In the genomic region with DNA sequence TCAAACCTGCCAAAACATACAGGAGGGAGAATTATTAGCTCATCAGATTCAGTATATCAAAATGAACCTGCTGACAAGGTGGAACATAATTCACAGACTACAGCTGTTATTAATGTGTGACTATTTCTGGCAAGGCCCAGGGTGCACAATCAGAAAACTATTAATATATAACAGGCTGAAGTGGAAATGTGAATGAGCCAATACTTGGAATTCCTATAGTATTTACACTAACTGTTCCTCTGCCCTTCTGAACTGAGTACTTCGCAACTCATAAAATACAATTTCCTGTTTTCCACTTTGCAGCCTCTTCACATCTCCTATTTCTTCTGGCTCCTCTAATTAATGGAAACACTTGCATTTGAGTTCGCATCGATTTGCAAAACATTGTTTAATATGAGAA, we compare ENCODE assay signal across 15 cellular contexts.
A peak's percentile ranks its signal among the peaks of the same experiment; 100 is the strongest.
DNase-seq lines count a peak whose midpoint lies in the region; ATAC-seq and TF ChIP-seq lines count a peak whose summit lies in the region.
"Had no signal": no experiment of that assay in that cellular context is flagged by ENCODE, and none has a peak within 500 bp of the region (broad histone marks: within the 10 kb centered on the region; RNA-seq: fewer than 3 reads in every experiment).

No MANE protein-coding gene starts in this region.

- no peak for TF ChIP-seq EP300 in upper lobe of left lung (IDR thresholded peaks at IDR 0.05)

- H3K27me3 Mint-ChIP-seq in Caco-2 (ENCODE audit: insufficient read depth, unreplicated experiment): peaks cover 3% of the 10 kb centered on the region
- H3K27me3 Mint-ChIP-seq: CD4-positive, CD25-positive, alpha-beta regulatory T cell had no signal

- TF ChIP-seq CTCF in liver (IDR thresholded peaks at IDR 0.05; ENCODE audit: low read depth, low read length, missing input control) (no peak), upper lobe of left lung (IDR thresholded peaks at IDR 0.05) (no peak), Caco-2 (IDR thresholded peaks at IDR 0.05; ENCODE audit: insufficient read depth in 1 of 2, low read depth in 1 of 2, low read length in 1 of 2, severe bottlenecking in 1 of 2, unreplicated experiment in 1 of 2) (no peak)

- peaks cover 9% of the 10 kb centered on the region for H3K9me3 Mint-ChIP-seq in Caco-2 (ENCODE audit: unreplicated experiment)

- no peaks in the 10 kb centered on the region for H3K27me3 ChIP-seq in liver (ENCODE audit: control insufficient read depth in 4 of 4, insufficient read depth in 4 of 4, low read length in 3 of 4)
- no peaks in the 10 kb centered on the region for H3K27me3 ChIP-seq in upper lobe of left lung
- H3K27me3 ChIP-seq in Caco-2 (replicated peaks; ENCODE audit: control insufficient read depth, insufficient read depth, low read length): no peaks in the 10 kb centered on the region
- H3K27me3 ChIP-seq: BLaER1 treated with 17β-estradiol and CSF1 and Interleukin-3, amounts not matched to agents 10 nM and 100 nM had no signal

- H3K4me3 ChIP-seq in liver (ENCODE audit: low read depth in 1 of 3, low read length in 3 of 3): no peak overlapping the region
- H3K4me3 ChIP-seq in upper lobe of left lung: no peak overlapping the region
- H3K4me3 ChIP-seq in Caco-2 (ENCODE audit: low read depth, low read length): no peak overlapping the region
- H3K4me3 ChIP-seq: BLaER1 treated with 17β-estradiol and CSF1 and Interleukin-3, amounts not matched to agents 10 nM and 100 nM; GM23248 had no signal

- no TSS peak for BruUV-seq in Caco-2 (replicated peaks; lab: Mats Ljungman, UMichigan)

- H3K36me3 ChIP-seq in liver (ENCODE audit: control insufficient read depth in 4 of 4, insufficient read depth in 3 of 4, low read depth in 1 of 4, low read length in 3 of 4) (no peaks in the 10 kb centered on the region), upper lobe of left lung (no peaks in the 10 kb centered on the region), Caco-2 (ENCODE audit: control insufficient read depth, insufficient read depth, low read length) (no peaks in the 10 kb centered on the region)
- H3K36me3 ChIP-seq: BLaER1 treated with 17β-estradiol and CSF1 and Interleukin-3, amounts not matched to agents 10 nM and 100 nM had no signal

- H3K27ac ChIP-seq in liver (ENCODE audit: low read depth in 1 of 2, low read length in 2 of 2): peak overlapping the region in 1 of 2 donors; percentile 7
- H3K27ac ChIP-seq in upper lobe of left lung: no peak overlapping the region
- H3K27ac ChIP-seq: BLaER1 treated with 17β-estradiol and CSF1 and Interleukin-3, amounts not matched to agents 10 nM and 100 nM; GM23248 had no signal

- DNase-seq in HT-29 (ENCODE audit: low spot score) (peak; percentile 14), kidney tubule cell (ENCODE audit: low spot score) (peak; percentile 46), upper lobe of left lung (no peak), Caco-2 (no peak), NCI-H2029 (lab: John Stamatoyannopoulos, UW) (no peak), SK-N-DZ (ENCODE audit: low spot score) (no peak)
- DNase-seq: ACHN; CD4-positive, CD25-positive, alpha-beta regulatory T cell; DMS153; DMS79 treated with DMSO at 0.1 percent for 48 hours; EL; GM23248 had no signal

- H3K4me1 Mint-ChIP-seq in Caco-2 (ENCODE audit: low read depth, unreplicated experiment): no peaks in the 10 kb centered on the region
- H3K4me1 Mint-ChIP-seq: CD4-positive, CD25-positive, alpha-beta regulatory T cell had no signal

- no peak for TF ChIP-seq RAD21 in liver (IDR thresholded peaks at IDR 0.05)

- TF ChIP-seq POLR2A in upper lobe of left lung (IDR thresholded peaks at IDR 0.05): no peak

- no peaks in the 10 kb centered on the region for H3K4me1 ChIP-seq in liver (ENCODE audit: control insufficient read depth in 4 of 4, insufficient read depth in 4 of 4, low read length in 3 of 4)
- no peaks in the 10 kb centered on the region for H3K4me1 ChIP-seq in upper lobe of left lung
- H3K4me1 ChIP-seq in Caco-2: no peaks in the 10 kb centered on the region
- H3K4me1 ChIP-seq: BLaER1 treated with 17β-estradiol and CSF1 and Interleukin-3, amounts not matched to agents 10 nM and 100 nM had no signal

- CTCF ChIA-PET in Caco-2 (lab: Charles Lee): no interaction called here

- intact Hi-C loops in Caco-2 (cut with micrococcal nuclease; ENCODE audit: unreplicated experiment): no loop called here

- H3K4me3 Mint-ChIP-seq in Caco-2 (ENCODE audit: unreplicated experiment): no peak overlapping the region
- H3K4me3 Mint-ChIP-seq: CD4-positive, CD25-positive, alpha-beta regulatory T cell had no signal

- POLR2A ChIA-PET in Caco-2 (lab: Charles Lee): no interaction called here

- no peak overlapping the region for H3K27ac Mint-ChIP-seq in Caco-2 (ENCODE audit: unreplicated experiment)
- H3K27ac Mint-ChIP-seq: CD4-positive, CD25-positive, alpha-beta regulatory T cell had no signal

- H3K9ac ChIP-seq in liver (ENCODE audit: low read depth in 1 of 2, low read length in 2 of 2): no peak overlapping the region
- H3K9ac ChIP-seq: BLaER1 treated with 17β-estradiol and CSF1 and Interleukin-3, amounts not matched to agents 10 nM and 100 nM; GM23248 had no signal

- ATAC-seq in upper lobe of left lung (ENCODE audit: low FRiP score in 2 of 2): peak; percentile 34 to 78
- ATAC-seq: HCT116 had no signal

- H3K9me3 ChIP-seq in liver (ENCODE audit: control insufficient read depth in 4 of 4, low read length in 3 of 4) (no peaks in the 10 kb centered on the region), upper lobe of left lung (no peaks in the 10 kb centered on the region), Caco-2 (no peaks in the 10 kb centered on the region)
- H3K9me3 ChIP-seq: BLaER1 treated with 17β-estradiol and CSF1 and Interleukin-3, amounts not matched to agents 10 nM and 100 nM had no signal

- H3K36me3 Mint-ChIP-seq in Caco-2 (ENCODE audit: insufficient read depth, unreplicated experiment): no peaks in the 10 kb centered on the region
- H3K36me3 Mint-ChIP-seq: CD4-positive, CD25-positive, alpha-beta regulatory T cell had no signal

- 63% methylated on average over 3 of the region's 3 CpGs for WGBS in liver
- WGBS in upper lobe of left lung, 2 donors: 46 to 52% methylated on average over 3 of the region's 3 CpGs

TF ChIP-seq in liver, 16 proteins besides CTCF, POLR2A, EP300 and RAD21:
- TF ChIP-seq SP1 (IDR thresholded peaks at IDR 0.05): peak; percentile 49
- TF ChIP-seq RXRA (IDR thresholded peaks at IDR 0.05): peak; percentile 8 to 31
- TF ChIP-seq HNF4A (conservative IDR thresholded peaks at IDR 0.05): peak; percentile 42 to 54
- TF ChIP-seq ATF3 (IDR thresholded peaks at IDR 0.05): no peak
- no peak for TF ChIP-seq NR2F2 (IDR thresholded peaks at IDR 0.05)
- TF ChIP-seq YY1 (IDR thresholded peaks at IDR 0.05): no peak

Comparison
In these comparisons a context has a peak if more than half of its experiments do, and no peak if none do; other contexts are left out.
1. DNase-seq: peak in HT-29 (single experiment) and kidney tubule cell (single experiment); none in upper lobe of left lung (0 of 2), Caco-2 (0 of 2), NCI-H2029 (single experiment) and SK-N-DZ (single experiment).